Comparison of ENCODE assay signal across 15 cellular contexts in genomic region chr3:94811836-94812235, GRCh38.
"Had no signal": no experiment of that assay in that cellular context is flagged by ENCODE, and none has a peak within 500 bp of the region (broad histone marks: within the 10 kb centered on the region; RNA-seq: fewer than 3 reads in every experiment).

No MANE protein-coding gene starts in this region.

- H3K36me3 ChIP-seq: ascending aorta, colonic mucosa, neural progenitor cell, suprapubic skin, transverse colon, uterus, WERI-Rb-1 had no signal

- H3K27ac ChIP-seq: ascending aorta, colonic mucosa, neural progenitor cell, psoas muscle, skin epidermis, suprapubic skin, transverse colon, uterus, WERI-Rb-1 had no signal

- H3K9me3 ChIP-seq: ascending aorta, colonic mucosa, psoas muscle, suprapubic skin, transverse colon, uterus had no signal

- H3K4me1 ChIP-seq: ascending aorta, colonic mucosa, neural progenitor cell, psoas muscle, suprapubic skin, transverse colon, uterus had no signal

- H3K4me3 ChIP-seq: ascending aorta, colonic mucosa, neural progenitor cell, psoas muscle, skin epidermis, suprapubic skin, transverse colon, uterus had no signal

- H3K27me3 ChIP-seq: ascending aorta, colonic mucosa, neural progenitor cell, suprapubic skin, transverse colon, uterus had no signal

- ATAC-seq: naive thymus-derived CD4-positive, alpha-beta T cell; psoas muscle; right cardiac atrium had no signal

- DNase-seq: activated CD4-positive, alpha-beta T cell treated with anti-CD3 and anti-CD28 coated beads, Interleukin-2, amount 50 U/mL, for 4 hours; activated gamma-delta T cell; colonic mucosa; erythroblast; mesenchymal stem cell; naive thymus-derived CD4-positive, alpha-beta T cell; psoas muscle; right cardiac atrium; transverse colon; uterus; WERI-Rb-1 had no signal
